Comparison of ENCODE assay signal across 3 cellular contexts in genomic region chr2:61928816-61929471, GRCh38.
TF ChIP-seq lines count a peak whose summit lies in the region.

No MANE protein-coding gene starts in this region.

TF ChIP-seq in SK-N-SH treated with all-trans-retinoic acid at 6 μM for 48 hours, 23 proteins besides CTCF, POLR2A, EP300 and RAD21 (continues in another document):
- no peak for TF ChIP-seq CREB5 (CRISPR knock-in tag; IDR thresholded peaks at IDR 0.05; ENCODE audit: low read depth)
- TF ChIP-seq CSRNP3 (CRISPR knock-in tag; IDR thresholded peaks at IDR 0.05): no peak
- TF ChIP-seq CSDC2 (CRISPR knock-in tag; IDR thresholded peaks at IDR 0.05): no peak
- TF ChIP-seq TSHZ2 (CRISPR knock-in tag; IDR thresholded peaks at IDR 0.05): no peak
- no peak for TF ChIP-seq TCF4 (CRISPR knock-in tag; IDR thresholded peaks at IDR 0.05; ENCODE audit: borderline replicate concordance)
- TF ChIP-seq GLIS3 (CRISPR knock-in tag; IDR thresholded peaks at IDR 0.05): no peak
- TF ChIP-seq OSR1 (CRISPR knock-in tag; IDR thresholded peaks at IDR 0.05): no peak
- TF ChIP-seq RARB (CRISPR knock-in tag; IDR thresholded peaks at IDR 0.05): no peak
- TF ChIP-seq TOX (CRISPR knock-in tag; IDR thresholded peaks at IDR 0.05; ENCODE audit: borderline replicate concordance): no peak
- no peak for TF ChIP-seq ZNF70 (CRISPR knock-in tag; IDR thresholded peaks at IDR 0.05)
- no peak for TF ChIP-seq ZC3H10 (CRISPR knock-in tag; IDR thresholded peaks at IDR 0.05)
- TF ChIP-seq ZNF8 (CRISPR knock-in tag; IDR thresholded peaks at IDR 0.05): no peak
- no peak for TF ChIP-seq ZFP3 (CRISPR knock-in tag; IDR thresholded peaks at IDR 0.05)
- TF ChIP-seq ARNTL (CRISPR knock-in tag; IDR thresholded peaks at IDR 0.05; ENCODE audit: borderline replicate concordance, low read depth): no peak
- no peak for TF ChIP-seq ESRRG (CRISPR knock-in tag; IDR thresholded peaks at IDR 0.05)
- no peak for TF ChIP-seq ZNF565 (CRISPR knock-in tag; conservative IDR thresholded peaks at IDR 0.05; ENCODE audit: low read depth)
- TF ChIP-seq PPARA (CRISPR knock-in tag; IDR thresholded peaks at IDR 0.05; ENCODE audit: borderline replicate concordance): no peak
- no peak for TF ChIP-seq ZFP30 (CRISPR knock-in tag; IDR thresholded peaks at IDR 0.05)

TF ChIP-seq in SK-N-SH, 30 proteins besides CTCF, POLR2A, EP300 and RAD21 (continued from another document):
- no peak for TF ChIP-seq MEF2A (IDR thresholded peaks at IDR 0.05; ENCODE audit: borderline replicate concordance, low read depth)
- no peak for TF ChIP-seq REST (IDR thresholded peaks at IDR 0.05; ENCODE audit: low read depth, low read length)
- no peak for TF ChIP-seq RFX5 (IDR thresholded peaks at IDR 0.05; ENCODE audit: low read length)
- no peak for TF ChIP-seq FOXM1 (IDR thresholded peaks at IDR 0.05; ENCODE audit: low read depth)
- TF ChIP-seq GABPA (IDR thresholded peaks at IDR 0.05; ENCODE audit: low read depth): no peak
- TF ChIP-seq POLR2AphosphoS5 (IDR thresholded peaks at IDR 0.05; ENCODE audit: low read depth, low read length): no peak
- TF ChIP-seq MXI1 (IDR thresholded peaks at IDR 0.05; ENCODE audit: low read depth, low read length): no peak
- no peak for TF ChIP-seq PBX3 (IDR thresholded peaks at IDR 0.05)
- no peak for TF ChIP-seq NRF1 (IDR thresholded peaks at IDR 0.05; ENCODE audit: low read depth, low read length)
- TF ChIP-seq TEAD4 (IDR thresholded peaks at IDR 0.05; ENCODE audit: borderline replicate concordance, insufficient read depth): no peak
TF ChIP-seq in SK-N-SH: peak in this region for 0.

TF ChIP-seq in WTC11, 78 proteins besides CTCF, POLR2A, EP300 and RAD21 (continued from another document):
- TF ChIP-seq ZNF281 (CRISPR knock-in tag; IDR thresholded peaks at IDR 0.05): no peak
- no peak for TF ChIP-seq MLX (CRISPR knock-in tag; IDR thresholded peaks at IDR 0.05)
- TF ChIP-seq PRRX2 (CRISPR knock-in tag; IDR thresholded peaks at IDR 0.05): no peak
- TF ChIP-seq TCF7 (CRISPR knock-in tag; IDR thresholded peaks at IDR 0.05; ENCODE audit: low read depth): no peak
- TF ChIP-seq ZNF671 (CRISPR knock-in tag; IDR thresholded peaks at IDR 0.05): no peak
- no peak for TF ChIP-seq E2F4 (CRISPR knock-in tag; IDR thresholded peaks at IDR 0.05; ENCODE audit: borderline replicate concordance, low read depth)
- no peak for TF ChIP-seq NFE2L1 (CRISPR knock-in tag; IDR thresholded peaks at IDR 0.05)
- TF ChIP-seq HMGXB4 (CRISPR knock-in tag; IDR thresholded peaks at IDR 0.05): no peak
- TF ChIP-seq ZNF232 (CRISPR knock-in tag; IDR thresholded peaks at IDR 0.05): no peak
- no peak for TF ChIP-seq JUN (CRISPR knock-in tag; IDR thresholded peaks at IDR 0.05)
- no peak for TF ChIP-seq E2F5 (CRISPR knock-in tag; IDR thresholded peaks at IDR 0.05)
- TF ChIP-seq TEAD4 (CRISPR knock-in tag; IDR thresholded peaks at IDR 0.05): no peak
- no peak for TF ChIP-seq OVOL2 (CRISPR knock-in tag; IDR thresholded peaks at IDR 0.05; ENCODE audit: borderline replicate concordance)
- no peak for TF ChIP-seq TP53 (CRISPR knock-in tag; IDR thresholded peaks at IDR 0.05)
- TF ChIP-seq FOXP4 (CRISPR knock-in tag; IDR thresholded peaks at IDR 0.05): no peak
- no peak for TF ChIP-seq SMAD4 (CRISPR knock-in tag; IDR thresholded peaks at IDR 0.05)
- no peak for TF ChIP-seq GRHL2 (CRISPR knock-in tag; IDR thresholded peaks at IDR 0.05; ENCODE audit: insufficient replicate concordance, severe bottlenecking)
TF ChIP-seq in WTC11: peak in this region for 0.
